ENCODE assay signal across 24 cellular contexts in genomic region chr19:17604372-17605025, GRCh38. TPM values are rescaled to one million over a fixed set of nuclear protein-coding genes. Genes with fewer than 3 reads are reported as not detected.
DNase-seq lines count a peak whose midpoint lies in the region; ATAC-seq and TF ChIP-seq lines count a peak whose summit lies in the region.
"Had no signal": no experiment of that assay in that cellular context is flagged by ENCODE, and none has a peak within 500 bp of the region (broad histone marks: within the 10 kb centered on the region; RNA-seq: fewer than 3 reads in every experiment).

No MANE protein-coding gene starts in this region.

- H3K4me1 ChIP-seq in Caco-2 = no peaks in the 10 kb centered on the region

- CTCF ChIA-PET in Caco-2 (lab: Charles Lee) (interaction anchor here (1.7 kb wide), 1 partner anchor 30 kb away, joined by 4 read pairs; no protein-coding TSS in a partner anchor), WTC11 (lab: Charles Lee) (interaction anchor here (1.1 to 4.6 kb wide), 9 partner anchors 12 to 201 kb away, joined by 3 to 71 read pairs (median 17); partner anchors contain the start of genes PGLS and SLC27A1)

- POLR2A ChIA-PET in Caco-2 (lab: Charles Lee) = interaction anchor here (0.7 kb wide), 1 partner anchor 18 kb away, joined by 3 read pairs; no protein-coding TSS in a partner anchor
- POLR2A ChIA-PET in WTC11 (lab: Charles Lee) = interaction anchor here (0.6 kb wide), 1 partner anchor 148 kb away, joined by 3 read pairs; no protein-coding TSS in a partner anchor
- POLR2A ChIA-PET in naive thymus-derived CD8-positive, alpha-beta T cell (lab: Charles Lee) = interaction anchor here (0.5 to 0.8 kb wide), 3 partner anchors 94 to 544 kb away, joined by 3 to 4 read pairs (median 4); no protein-coding TSS in a partner anchor

- no peaks in the 10 kb centered on the region for H3K9me3 ChIP-seq in Caco-2
- H3K9me3 ChIP-seq: MG63 had no signal

- intact Hi-C loops in Caco-2 (cut with micrococcal nuclease; ENCODE audit: unreplicated experiment) = loop anchor here (5.0 to 10.0 kb wide), 2 partner anchors 47 to 150 kb away; partner anchors contain the start of genes COLGALT1 and FCHO1
- intact Hi-C loops in left colon (cut with DNase I, micrococcal nuclease) = no loop called here

- peak; percentile 11 for DNase-seq in 8988T
- no peak for DNase-seq in Caco-2
- no peak for DNase-seq in WTC11 (ENCODE audit: low spot score)
- DNase-seq in naive thymus-derived CD8-positive, alpha-beta T cell = no peak
- no peak for DNase-seq in left colon
- DNase-seq in D341Med (ENCODE audit: low spot score) = no peak
- DNase-seq in NCI-H524 (lab: John Stamatoyannopoulos, UW) = no peak
- DNase-seq: activated CD4-positive, alpha-beta T cell treated with anti-CD3 and anti-CD28 coated beads for 4 hours; activated effector memory CD4-positive, alpha-beta T cell treated with anti-CD3 and anti-CD28 coated beads, Interleukin-2, amount 50 U/mL, for 16 hours; activated T-cell treated with anti-CD3 and anti-CD28 coated beads for 4 hours; C1 segment of cervical spinal cord; central memory CD4-positive, alpha-beta T cell; COR-L47; cortex of kidney; effector memory CD8-positive, alpha-beta T cell; KG1; MG63; NCI-H2029; NCI-H69; SIG-M5; stimulated activated CD4-positive, alpha-beta T cell treated with anti-CD3 and anti-CD28 coated beads, Interleukin-4, amount 100 ng/mL, for 4 hours; T1000; trophoblast cell had no signal

- H3K27me3 ChIP-seq in Caco-2 (replicated peaks; ENCODE audit: control insufficient read depth, insufficient read depth, low read length) = no peaks in the 10 kb centered on the region

- no peak overlapping the region for H3K4me3 Mint-ChIP-seq in Caco-2 (ENCODE audit: unreplicated experiment)
- H3K4me3 Mint-ChIP-seq in WTC11 = no peak overlapping the region; the same call in 1 of the 2 replicates
- H3K4me3 Mint-ChIP-seq in naive thymus-derived CD8-positive, alpha-beta T cell = peak overlapping the region in 6 of 10 donors; percentile 3 to 45 (median 28)
- H3K4me3 Mint-ChIP-seq: effector memory CD8-positive, alpha-beta T cell had no signal

- ATAC-seq in WTC11 (no peak), GM18511 (IDR thresholded peaks at IDR 0.05; ENCODE audit: unreplicated experiment) (no peak), left colon (no peak)
- no peak for ATAC-seq in naive thymus-derived CD8-positive, alpha-beta T cell
- ATAC-seq: effector memory CD8-positive, alpha-beta T cell had no signal

- H3K36me3 Mint-ChIP-seq in Caco-2 (ENCODE audit: insufficient read depth, unreplicated experiment) (peaks cover 22% of the 10 kb centered on the region), WTC11 (peaks cover 4% of the 10 kb centered on the region)
- H3K36me3 Mint-ChIP-seq in naive thymus-derived CD8-positive, alpha-beta T cell = peaks cover 0 to 5% (median 0%) of the 10 kb centered on the region in 3 donors

- H3K9me3 Mint-ChIP-seq in Caco-2 (ENCODE audit: unreplicated experiment) = no peaks in the 10 kb centered on the region
- H3K9me3 Mint-ChIP-seq in WTC11 = no peaks in the 10 kb centered on the region
- no peaks in the 10 kb centered on the region for H3K9me3 Mint-ChIP-seq in naive thymus-derived CD8-positive, alpha-beta T cell
- H3K9me3 Mint-ChIP-seq: effector memory CD8-positive, alpha-beta T cell had no signal

- H3K36me3 ChIP-seq in Caco-2 (ENCODE audit: control insufficient read depth, insufficient read depth, low read length) = no peaks in the 10 kb centered on the region
- H3K36me3 ChIP-seq: MG63 had no signal

- H3K4me1 Mint-ChIP-seq in Caco-2 (ENCODE audit: low read depth, unreplicated experiment) = peaks cover 6% of the 10 kb centered on the region
- peaks cover 24% of the 10 kb centered on the region for H3K4me1 Mint-ChIP-seq in WTC11
- H3K4me1 Mint-ChIP-seq in naive thymus-derived CD8-positive, alpha-beta T cell = peaks cover 6 to 20% (median 7%) of the 10 kb centered on the region in 4 donors

- H3K27me3 Mint-ChIP-seq in Caco-2 (ENCODE audit: insufficient read depth, unreplicated experiment) (no peaks in the 10 kb centered on the region), WTC11 (ENCODE audit: low read depth) (peaks cover 20% of the 10 kb centered on the region)
- peaks cover 20 to 43% (median 33%) of the 10 kb centered on the region in 5 donors for H3K27me3 Mint-ChIP-seq in naive thymus-derived CD8-positive, alpha-beta T cell

- no peak overlapping the region for H3K27ac Mint-ChIP-seq in Caco-2 (ENCODE audit: unreplicated experiment)
- peak overlapping the region; percentile 63 for H3K27ac Mint-ChIP-seq in WTC11
- peak overlapping the region in 3 of 10 donors; percentile 0 to 24 (median 10) for H3K27ac Mint-ChIP-seq in naive thymus-derived CD8-positive, alpha-beta T cell
- H3K27ac Mint-ChIP-seq: effector memory CD8-positive, alpha-beta T cell had no signal

- TSS peak; percentile 44 for BruUV-seq in Caco-2 (replicated peaks; lab: Mats Ljungman, UMichigan)

- no peak for TF ChIP-seq CTCF in Caco-2 (IDR thresholded peaks at IDR 0.05; ENCODE audit: insufficient read depth in 1 of 2, low read depth in 1 of 2, low read length in 1 of 2, severe bottlenecking in 1 of 2, unreplicated experiment in 1 of 2)
- no peak for TF ChIP-seq CTCF in WTC11 (IDR thresholded peaks at IDR 0.05)

- no peak overlapping the region for H3K4me3 ChIP-seq in Caco-2 (ENCODE audit: low read depth, low read length)
- H3K4me3 ChIP-seq: MG63 had no signal

TF ChIP-seq in WTC11, 78 proteins besides CTCF, POLR2A, EP300 and RAD21:
- TF ChIP-seq FOXJ3 (CRISPR knock-in tag; IDR thresholded peaks at IDR 0.05; ENCODE audit: borderline replicate concordance) = no peak
- no peak for TF ChIP-seq ATF6 (CRISPR knock-in tag; IDR thresholded peaks at IDR 0.05)
- TF ChIP-seq USF1 (CRISPR knock-in tag; IDR thresholded peaks at IDR 0.05) = no peak
- no peak for TF ChIP-seq GTF2I (CRISPR knock-in tag; conservative IDR thresholded peaks at IDR 0.05)

RNA-seq across cellular contexts. Expression of gene COLGALT1, which starts 49.0 kb away (rescaled TPM):
- total RNA-seq in Caco-2 (2022) = 80.1 and 81.9 TPM in 2 replicates
- 54.0 to 71.7 TPM (median 67.1 TPM) in 3 replicates for total RNA-seq in WTC11 (2021)
- total RNA-seq in naive thymus-derived CD8-positive, alpha-beta T cell = 10 to 100 TPM; 63.8 to 64.6 TPM
- 10 to 100 TPM; 15.6 to 25.8 (median 17.1) TPM for polyA plus RNA-seq in naive thymus-derived CD8-positive, alpha-beta T cell
- total RNA-seq in left colon = 10 to 100 TPM; 48.3 to 53.3 TPM

Comparison
In these comparisons a context has a peak if more than half of its experiments do, and no peak if none do; other contexts are left out.
1. H3K4me3 Mint-ChIP-seq: peak in naive thymus-derived CD8-positive, alpha-beta T cell (6 of 10); none in Caco-2 (single experiment) and WTC11 (single experiment).